Comparison of ENCODE assay signal across 22 cellular contexts in genomic region chr10:126455766-126456425, GRCh38.
"Had no signal": no experiment of that assay in that cellular context is flagged by ENCODE, and none has a peak within 500 bp of the region (broad histone marks: within the 10 kb centered on the region; RNA-seq: fewer than 3 reads in every experiment).

No MANE protein-coding gene starts in this region.

- H3K27ac ChIP-seq: coronary artery, hepatocyte, neural progenitor cell, parathyroid adenoma, psoas muscle, testis, tibial nerve, upper lobe of right lung, vagina had no signal

- ATAC-seq: left colon; mucosa of descending colon; natural killer cell; psoas muscle; sciatic nerve; stimulated activated naive B cell treated with anti-CD40 and anti-IgM and Interleukin-4, amounts not matched to agents 10 μg/mL and 1 μg/mL and 100 μg/mL, for 72 hours; stimulated activated naive CD8-positive, alpha-beta T cell treated with anti-CD3 and anti-CD28 coated beads, Interleukin-15, amount 100 ng/mL, for 72 hours; upper lobe of right lung had no signal

- H3K4me1 ChIP-seq: neural progenitor cell, parathyroid adenoma, psoas muscle, testis, tibial nerve, upper lobe of right lung had no signal

- H3K4me3 ChIP-seq: coronary artery, hepatocyte, mucosa of descending colon, neural progenitor cell, psoas muscle, testis, tibial nerve, upper lobe of right lung, vagina had no signal

- H3K27me3 ChIP-seq: hepatocyte, neural progenitor cell, testis, tibial nerve, upper lobe of right lung, vagina had no signal

- DNase-seq: effector CD4-positive, alpha-beta T cell; endodermal cell; foreskin melanocyte; left colon; mucosa of descending colon; natural killer cell; nucleus accumbens; psoas muscle; retina; stimulated activated CD4-positive, alpha-beta T cell treated with anti-CD3 and anti-CD28 coated beads, Interleukin-2, amount 100 ng/mL, for 24 hours; stimulated activated CD4-positive, alpha-beta T cell treated with anti-CD3 and anti-CD28 coated beads, Interleukin-4, amount 100 ng/mL, for 4 hours; stimulated activated naive B cell treated with anti-CD40 and anti-IgM and Interleukin-4, amounts not matched to agents 10 μg/mL and 1 μg/mL and 100 μg/mL, for 72 hours; stimulated activated naive CD8-positive, alpha-beta T cell treated with anti-CD3 and anti-CD28 coated beads, Interleukin-15, amount 100 ng/mL, for 72 hours; testis; upper lobe of right lung had no signal

- H3K9me3 ChIP-seq: mucosa of descending colon, psoas muscle, testis, tibial nerve, upper lobe of right lung, vagina had no signal

- H3K36me3 ChIP-seq: neural progenitor cell, tibial nerve, upper lobe of right lung, vagina had no signal
